Comparison of ENCODE assay signal across 13 cellular contexts in the genomic region with DNA sequence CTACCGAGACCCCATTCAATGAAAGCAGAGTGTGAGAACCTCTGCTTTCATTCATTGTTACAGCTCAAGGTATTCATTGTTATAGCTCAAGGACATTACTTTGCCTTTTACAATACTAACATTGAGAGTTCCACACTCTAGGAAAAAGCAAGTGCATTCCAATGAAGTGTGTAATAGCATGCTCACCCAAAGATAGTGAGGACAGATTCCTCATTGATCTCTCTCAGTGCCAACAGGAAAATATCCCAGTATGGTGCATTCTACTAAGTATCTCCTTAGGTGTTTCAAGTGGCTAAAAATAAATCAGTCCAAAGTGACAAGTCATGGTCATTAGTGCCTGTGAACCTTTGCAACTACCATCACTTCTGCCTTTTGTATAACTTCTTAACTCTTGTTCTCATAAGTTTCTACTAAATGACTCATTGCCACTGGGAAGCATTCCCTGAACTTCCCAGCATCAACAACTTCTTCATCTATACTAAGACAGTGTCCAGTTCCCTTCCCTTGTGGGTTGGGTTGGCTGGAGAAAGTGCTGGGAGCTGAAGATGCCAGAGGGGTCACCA.
A peak's percentile ranks its signal among the peaks of the same experiment; 100 is the strongest.
DNase-seq lines count a peak whose midpoint lies in the region; ATAC-seq and TF ChIP-seq lines count a peak whose summit lies in the region.
"Had no signal": no experiment of that assay in that cellular context is flagged by ENCODE, and none has a peak within 500 bp of the region (broad histone marks: within the 10 kb centered on the region; RNA-seq: fewer than 3 reads in every experiment).

No MANE protein-coding gene starts in this region.

- H3K4me3 ChIP-seq in kidney epithelial cell (ENCODE audit: low read depth, low read length) = no peak overlapping the region
- no peak overlapping the region for H3K4me3 ChIP-seq in effector memory CD4-positive, alpha-beta T cell (ENCODE audit: insufficient read depth, low read depth, low read length, poor library complexity, severe bottlenecking)

- no peaks in the 10 kb centered on the region for H3K4me1 ChIP-seq in effector memory CD4-positive, alpha-beta T cell (ENCODE audit: control insufficient read depth, insufficient read depth, low read length, poor library complexity, severe bottlenecking)

- in situ Hi-C loops in ACHN (cut with HindIII; ENCODE audit: low pct_ligation_motif_present, low pct_unique_long_range_greater_than_20kb, low sequenced_read_pairs) = no loop called here

- DNase-seq in ACHN (peak; percentile 53), HT1080 (ENCODE audit: low read depth) (peak; percentile 91), brain pericyte (ENCODE audit: low read depth, low spot score) (peak; percentile 11), kidney epithelial cell (ENCODE audit: low read depth) (peak; percentile 51), NCI-H187 treated with DMSO at 0.1 percent for 48 hours (lab: John Stamatoyannopoulos, UW) (no peak)
- DNase-seq in stimulated activated CD4-positive, alpha-beta T cell treated with anti-CD3 and anti-CD28 coated beads, Interleukin-12 subunit alpha, Interleukin-12 subunit beta, amount 100 ng/mL, for 4 hours = no peak
- DNase-seq in effector memory CD4-positive, alpha-beta T cell = no peak
- DNase-seq: GF-D8, natural killer cell, NCI-H526 treated with DMSO at 0.1 percent for 48 hours, T-cell had no signal

- TF ChIP-seq CTCF in kidney epithelial cell (IDR thresholded peaks at IDR 0.05; ENCODE audit: insufficient read depth, low read length, poor library complexity, severe bottlenecking) = no peak

- no peaks in the 10 kb centered on the region for H3K27me3 ChIP-seq in kidney epithelial cell (ENCODE audit: control insufficient read depth, insufficient read depth, low read length)
- no peaks in the 10 kb centered on the region for H3K27me3 ChIP-seq in effector memory CD4-positive, alpha-beta T cell (replicated peaks; ENCODE audit: control insufficient read depth, insufficient read depth, low read length, poor library complexity, severe bottlenecking)

- H3K9me3 ChIP-seq in effector memory CD4-positive, alpha-beta T cell (ENCODE audit: control insufficient read depth, low read length) = no peaks in the 10 kb centered on the region

- H3K27ac ChIP-seq in effector memory CD4-positive, alpha-beta T cell (ENCODE audit: insufficient read depth, low read length, poor library complexity, severe bottlenecking) = no peak overlapping the region

- no peaks in the 10 kb centered on the region for H3K36me3 ChIP-seq in kidney epithelial cell (ENCODE audit: control insufficient read depth, insufficient read depth, low read length)
- H3K36me3 ChIP-seq in effector memory CD4-positive, alpha-beta T cell (ENCODE audit: control insufficient read depth, insufficient read depth, low read length) = no peaks in the 10 kb centered on the region

- ATAC-seq in HG02840 (IDR thresholded peaks at IDR 0.05; ENCODE audit: low FRiP score, unreplicated experiment) = no peak
- ATAC-seq: natural killer cell; stimulated activated effector memory CD8-positive, alpha-beta T cell treated with anti-CD3 and anti-CD28 coated beads, Interleukin-12 subunit alpha, Interleukin-12 subunit beta, amount 100 ng/mL, for 72 hours; T-cell had no signal

Comparison
In these comparisons a context has a peak if more than half of its experiments do, and no peak if none do; other contexts are left out.
1. DNase-seq: peak in ACHN (single experiment), HT1080 (single experiment), brain pericyte (single experiment) and kidney epithelial cell (single experiment); none in stimulated activated CD4-positive, alpha-beta T cell treated with anti-CD3 and anti-CD28 coated beads, Interleukin-12 subunit alpha, Interleukin-12 subunit beta, amount 100 ng/mL, for 4 hours (single experiment), effector memory CD4-positive, alpha-beta T cell (0 of 3) and NCI-H187 treated with DMSO at 0.1 percent for 48 hours (single experiment).